In the genomic region with DNA sequence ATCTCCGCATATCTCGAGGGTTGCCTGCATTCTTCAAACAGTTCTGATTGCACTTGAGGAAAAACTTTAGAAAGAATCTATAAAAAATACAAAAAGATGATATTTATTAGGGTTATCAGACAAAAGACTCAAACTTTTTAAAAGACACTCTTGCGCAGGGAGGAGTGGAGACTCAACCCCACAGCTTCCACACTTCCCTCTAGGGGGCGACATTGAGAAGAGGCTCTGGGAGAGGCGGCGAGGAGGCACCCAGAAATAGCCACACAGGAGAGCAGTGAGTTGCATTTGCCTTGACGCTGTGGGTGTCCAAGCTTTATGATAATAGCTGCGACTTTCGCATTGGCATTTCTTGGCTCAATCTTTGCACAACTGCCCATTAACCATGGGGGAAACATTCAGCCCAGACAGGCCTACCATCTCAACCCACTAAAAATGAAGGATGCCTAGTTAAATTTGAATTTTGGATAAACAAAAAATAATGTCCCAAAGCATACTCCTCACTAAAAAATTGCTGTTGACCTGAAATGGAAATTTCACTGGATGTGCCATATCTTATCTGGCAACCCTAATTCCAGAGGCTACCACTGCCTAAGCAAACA, we compare ENCODE assay signal across 8 cellular contexts.
DNase-seq lines count a peak whose midpoint lies in the region; ATAC-seq and TF ChIP-seq lines count a peak whose summit lies in the region.

No MANE protein-coding gene starts in this region.

- no peak overlapping the region for H3K27ac ChIP-seq in neuronal stem cell (replicated peaks; ENCODE audit: low read length)
- no peak overlapping the region for H3K27ac ChIP-seq in thyroid gland

- H3K9ac ChIP-seq in Loucy (ENCODE audit: low read depth, low read length, poor library complexity, severe bottlenecking) (no peak overlapping the region), neuronal stem cell (ENCODE audit: low read depth, low read length, poor library complexity) (no peak overlapping the region)

- CTCF ChIA-PET in GM10248 (lab: Yijun Ruan, JAX) = interaction anchor here (1.7 to 5.2 kb wide), 2 partner anchors 10 to 20 kb away, joined by 5 to 24 read pairs; no protein-coding TSS in a partner anchor
- CTCF ChIA-PET in activated naive CD4-positive, alpha-beta T cell treated with anti-CD3 and anti-CD28 coated beads for 36 hours (lab: Charles Lee) = interaction anchor here (0.7 to 1.8 kb wide), 2 partner anchors 11 to 18 kb away, joined by 3 to 5 read pairs; no protein-coding TSS in a partner anchor

- H3K4me1 ChIP-seq in Loucy (ENCODE audit: insufficient read depth, low read length, poor library complexity, severe bottlenecking) (no peaks in the 10 kb centered on the region), neuronal stem cell (ENCODE audit: control insufficient read depth in 2 of 2, insufficient read depth in 1 of 2, low read depth in 1 of 2, low read length in 2 of 2) (peaks cover 0 to 5% of the 10 kb centered on the region in 2 donors), thyroid gland (no peaks in the 10 kb centered on the region)

- no peak overlapping the region for H3K4ac ChIP-seq in neuronal stem cell (ENCODE audit: low read length)

- no peak for ATAC-seq in HG03175 (IDR thresholded peaks at IDR 0.05; ENCODE audit: unreplicated experiment)
- no peak for ATAC-seq in GM19328 (IDR thresholded peaks at IDR 0.05; ENCODE audit: unreplicated experiment)

- H3K4me1 Mint-ChIP-seq in activated naive CD4-positive, alpha-beta T cell treated with anti-CD3 and anti-CD28 coated beads for 36 hours (ENCODE audit: low read depth) = no peaks in the 10 kb centered on the region

- no peaks in the 10 kb centered on the region for H3K36me3 Mint-ChIP-seq in activated naive CD4-positive, alpha-beta T cell treated with anti-CD3 and anti-CD28 coated beads for 36 hours (ENCODE audit: low read depth)

- H2BK15ac ChIP-seq in neuronal stem cell (ENCODE audit: low read length) = no peak overlapping the region

- no peak overlapping the region for H3K23ac ChIP-seq in neuronal stem cell (ENCODE audit: low read depth, low read length, poor library complexity)

- no CpG with 5 or more reads among the region's 9 CpGs for WGBS in neuronal stem cell (ENCODE audit: extremely low coverage in 2 of 2, insufficient read length in 2 of 2, insufficient replicate concordance in 1 of 2), 2 donors
- WGBS in thyroid gland, 2 donors = 73 to 76% methylated on average over 9 of the region's 9 CpGs

- TF ChIP-seq CTCF in GM10248 (IDR thresholded peaks at IDR 0.05; ENCODE audit: control extremely low read depth, extremely low read depth, low read depth, missing control alignments) (peak; percentile 49), Loucy (conservative IDR thresholded peaks at IDR 0.05; ENCODE audit: low read length) (peak; percentile 87), thyroid gland (IDR thresholded peaks at IDR 0.05) (peak in 2 of 6 experiments; percentile 16 to 32)

- peak; percentile 39 for DNase-seq in GM10248 (ENCODE audit: extremely low spot score)
- DNase-seq in activated naive CD4-positive, alpha-beta T cell treated with anti-CD3 and anti-CD28 coated beads for 36 hours = peak; percentile 61
- DNase-seq in neuronal stem cell (ENCODE audit: low spot score) = no peak
- DNase-seq in HPDE6-E6E7 (ENCODE audit: extremely low spot score) = no peak
- no peak for DNase-seq in thyroid gland

- H4K8ac ChIP-seq in neuronal stem cell (ENCODE audit: low read depth, low read length) = no peak overlapping the region

- H2BK12ac ChIP-seq in neuronal stem cell (ENCODE audit: low read length) = no peak overlapping the region

- H3K36me3 ChIP-seq in Loucy (ENCODE audit: insufficient read depth, low read length) (no peaks in the 10 kb centered on the region), neuronal stem cell (replicated peaks in 1 of 2; ENCODE audit: control insufficient read depth in 2 of 2, insufficient read depth in 2 of 2, low read length in 2 of 2) (no peaks in the 10 kb centered on the region), thyroid gland (no peaks in the 10 kb centered on the region)

- no peaks in the 10 kb centered on the region for H3K79me1 ChIP-seq in neuronal stem cell (ENCODE audit: low read depth, low read length)

- peak overlapping the region; percentile 9 for H3K18ac ChIP-seq in neuronal stem cell (ENCODE audit: low read length)

- no peak overlapping the region for H4K91ac ChIP-seq in neuronal stem cell (ENCODE audit: low read depth, low read length, poor library complexity)

- no peak overlapping the region for H2BK120ac ChIP-seq in neuronal stem cell (ENCODE audit: low read depth, low read length)

- no peaks in the 10 kb centered on the region for H3K9me2 ChIP-seq in Loucy (replicated peaks; ENCODE audit: low read depth, low read length)

- no peaks in the 10 kb centered on the region for H3K9me3 Mint-ChIP-seq in activated naive CD4-positive, alpha-beta T cell treated with anti-CD3 and anti-CD28 coated beads for 36 hours

- no peak overlapping the region for H2BK5ac ChIP-seq in neuronal stem cell (ENCODE audit: low read length)

- H3K27me3 ChIP-seq in Loucy (ENCODE audit: insufficient read depth, low read length, poor library complexity, severe bottlenecking) = no peaks in the 10 kb centered on the region
- no peaks in the 10 kb centered on the region for H3K27me3 ChIP-seq in neuronal stem cell (ENCODE audit: control insufficient read depth in 3 of 3, insufficient read depth in 3 of 3, low read depth in 1 of 3, low read length in 3 of 3)
- H3K27me3 ChIP-seq in thyroid gland = no peaks in the 10 kb centered on the region

- H3K27me3 Mint-ChIP-seq in activated naive CD4-positive, alpha-beta T cell treated with anti-CD3 and anti-CD28 coated beads for 36 hours (ENCODE audit: low read depth) = no peaks in the 10 kb centered on the region

- no peak overlapping the region for H3K27ac Mint-ChIP-seq in activated naive CD4-positive, alpha-beta T cell treated with anti-CD3 and anti-CD28 coated beads for 36 hours

- intact Hi-C loops in activated naive CD4-positive, alpha-beta T cell treated with anti-CD3 and anti-CD28 coated beads for 36 hours (cut with micrococcal nuclease) = loop anchor here (5.0 kb wide), 1 partner anchor 94 kb away; no protein-coding TSS in a partner anchor
- intact Hi-C loops in thyroid gland (cut with DNase I) = no loop called here

- H3K4me3 ChIP-seq in Loucy (ENCODE audit: low read length, poor library complexity, severe bottlenecking) (no peak overlapping the region), neuronal stem cell (ENCODE audit: low read length in 2 of 2) (no peak overlapping the region), thyroid gland (replicated peaks in 1 of 3) (no peak overlapping the region)

- no peak overlapping the region for H3K4me2 ChIP-seq in Loucy (ENCODE audit: low read depth, low read length, poor library complexity, severe bottlenecking)
- H3K4me2 ChIP-seq in neuronal stem cell (ENCODE audit: insufficient read depth, low read length, poor library complexity, severe bottlenecking) = no peak overlapping the region

- no peak overlapping the region for H2AFZ ChIP-seq in Loucy (ENCODE audit: low read length)
- H2AFZ ChIP-seq in neuronal stem cell (ENCODE audit: low read length) = no peak overlapping the region

- no peak overlapping the region for H3K4me3 Mint-ChIP-seq in activated naive CD4-positive, alpha-beta T cell treated with anti-CD3 and anti-CD28 coated beads for 36 hours

- H3K9me3 ChIP-seq in Loucy (ENCODE audit: insufficient read depth, low read depth, low read length) = no peaks in the 10 kb centered on the region
- H3K9me3 ChIP-seq in neuronal stem cell (replicated peaks in 1 of 2; ENCODE audit: control insufficient read depth in 2 of 2, insufficient read depth in 1 of 2, low read depth in 1 of 2, low read length in 2 of 2) = peaks cover 2 to 3% of the 10 kb centered on the region in 2 donors
- H3K9me3 ChIP-seq in thyroid gland = no peaks in the 10 kb centered on the region

- H4K20me1 ChIP-seq in Loucy (ENCODE audit: insufficient read depth, low read length, poor library complexity, severe bottlenecking) = no peaks in the 10 kb centered on the region

- H3K14ac ChIP-seq in neuronal stem cell (ENCODE audit: low read length) = no peak overlapping the region

- H2AK5ac ChIP-seq in neuronal stem cell (ENCODE audit: low read depth, low read length) = no peak overlapping the region

- no peaks in the 10 kb centered on the region for H3K79me2 ChIP-seq in Loucy (ENCODE audit: insufficient read depth, low read length)

- POLR2A ChIA-PET in GM10248 (lab: Yijun Ruan, JAX) = no interaction called here

- H3F3A ChIP-seq in Loucy (ENCODE audit: low read depth) = no peaks in the 10 kb centered on the region

- TF ChIP-seq POLR2A in thyroid gland (IDR thresholded peaks at IDR 0.05) = no peak

Comparison
In these comparisons a context has a peak if more than half of its experiments do, and no peak if none do; other contexts are left out.
1. DNase-seq: peak in GM10248 (single experiment) and activated naive CD4-positive, alpha-beta T cell treated with anti-CD3 and anti-CD28 coated beads for 36 hours (single experiment); none in neuronal stem cell (single experiment), HPDE6-E6E7 (single experiment) and thyroid gland (0 of 2).